Comparison of ENCODE assay signal across 9 cellular contexts in the genomic region with DNA sequence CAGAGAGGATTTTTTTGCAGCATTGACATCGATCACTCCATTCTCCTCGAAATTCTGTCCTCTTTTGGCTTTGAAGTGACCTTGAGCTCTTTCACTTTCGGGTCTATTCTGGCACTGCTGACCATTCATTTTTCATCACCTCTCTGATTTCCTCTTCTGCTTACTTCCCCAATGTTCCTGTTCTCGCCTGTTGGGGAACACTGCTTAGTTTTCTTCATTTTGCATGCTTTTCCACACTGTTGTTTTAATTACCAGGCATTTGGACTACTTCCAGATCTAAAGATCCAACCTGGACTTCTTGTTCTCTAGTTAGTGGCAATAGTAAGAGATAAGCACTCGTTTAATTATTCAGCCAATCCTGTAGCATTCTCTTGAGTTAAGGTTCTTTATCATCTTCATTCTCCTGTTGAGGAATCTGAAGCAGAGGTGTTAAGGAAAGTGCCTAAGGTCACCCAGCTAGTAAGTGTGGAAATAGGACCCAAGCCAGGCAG. TPM values are rescaled to one million over a fixed set of nuclear protein-coding genes. Genes with fewer than 3 reads are reported as not detected.
DNase-seq lines count a peak whose midpoint lies in the region; ATAC-seq and TF ChIP-seq lines count a peak whose summit lies in the region.
"Had no signal": no experiment of that assay in that cellular context is flagged by ENCODE, and none has a peak within 500 bp of the region (broad histone marks: within the 10 kb centered on the region; RNA-seq: fewer than 3 reads in every experiment).

No MANE protein-coding gene starts in this region.

- H3K27me3 ChIP-seq in duodenal mucosa (ENCODE audit: control insufficient read depth in 1 of 2, insufficient read depth in 2 of 2, low read length in 2 of 2) (no peaks in the 10 kb centered on the region), neutrophil (no peaks in the 10 kb centered on the region)

- H3K36me3 Mint-ChIP-seq in T-helper 2 cell treated with Interferon-gamma antibody and Interleukin-4, amounts not matched to agents 5 μg/mL and 100 μg/mL, for 36 hours (ENCODE audit: low read depth): peaks cover 8% of the 10 kb centered on the region

- H3K27ac Mint-ChIP-seq in T-helper 2 cell treated with Interferon-gamma antibody and Interleukin-4, amounts not matched to agents 5 μg/mL and 100 μg/mL, for 36 hours: no peak overlapping the region
- H3K27ac Mint-ChIP-seq: activated CD8-positive, alpha-beta T cell treated with anti-CD3 and anti-CD28 coated beads, Interleukin-2, amount 10 ng/mL, durations not matched to agents 7 days and 5 days had no signal

- H3K9me3 ChIP-seq in duodenal mucosa (ENCODE audit: control insufficient read depth in 1 of 2, low read length in 2 of 2) (no peaks in the 10 kb centered on the region), neutrophil (no peaks in the 10 kb centered on the region)

- no peak overlapping the region for H3K4me3 Mint-ChIP-seq in T-helper 2 cell treated with Interferon-gamma antibody and Interleukin-4, amounts not matched to agents 5 μg/mL and 100 μg/mL, for 36 hours
- H3K4me3 Mint-ChIP-seq: activated CD8-positive, alpha-beta T cell treated with anti-CD3 and anti-CD28 coated beads, Interleukin-2, amount 10 ng/mL, durations not matched to agents 7 days and 5 days had no signal

- H3K36me3 ChIP-seq in duodenal mucosa (ENCODE audit: control insufficient read depth in 1 of 2, insufficient read depth in 2 of 2, low read length in 2 of 2) (no peaks in the 10 kb centered on the region), neutrophil (no peaks in the 10 kb centered on the region)

- H3K4me3 ChIP-seq in duodenal mucosa (ENCODE audit: low read depth in 1 of 2, low read length in 2 of 2) (peak overlapping the region in 1 of 2 donors; percentile 26), neutrophil (ENCODE audit: low read depth in 1 of 2, low read length in 1 of 2) (no peak overlapping the region)

- H3K27me3 Mint-ChIP-seq in T-helper 2 cell treated with Interferon-gamma antibody and Interleukin-4, amounts not matched to agents 5 μg/mL and 100 μg/mL, for 36 hours (ENCODE audit: low read depth): no peaks in the 10 kb centered on the region

- TF ChIP-seq CTCF in neutrophil (IDR thresholded peaks at IDR 0.05): no peak

- peak; percentile 8 for DNase-seq in ELR (ENCODE audit: low read depth)
- DNase-seq in NOMO-1 (lab: John Stamatoyannopoulos, UW; ENCODE audit: unreplicated experiment in 2 of 2): peak; percentile 44 to 70
- DNase-seq in occipital lobe (lab: John Stamatoyannopoulos, UW): no peak
- DNase-seq in T-helper 2 cell treated with Interferon-gamma antibody and Interleukin-4, amounts not matched to agents 5 μg/mL and 100 μg/mL, for 36 hours (ENCODE audit: low spot score): no peak
- no peak for DNase-seq in T-helper 9 cell
- DNase-seq: activated CD8-positive, alpha-beta T cell treated with anti-CD3 and anti-CD28 coated beads, Interleukin-2, amount 10 ng/mL, durations not matched to agents 7 days and 5 days had no signal

- no peaks in the 10 kb centered on the region for H3K9me3 Mint-ChIP-seq in T-helper 2 cell treated with Interferon-gamma antibody and Interleukin-4, amounts not matched to agents 5 μg/mL and 100 μg/mL, for 36 hours

- no peak overlapping the region for H3K9ac ChIP-seq in duodenal mucosa (ENCODE audit: low read depth in 1 of 2, low read length in 2 of 2)

- H3K27ac ChIP-seq in duodenal mucosa (ENCODE audit: low read depth, low read length): peak overlapping the region; percentile 13
- peak overlapping the region; percentile 61 for H3K27ac ChIP-seq in neutrophil

- no peak for ATAC-seq in HG02981 (IDR thresholded peaks at IDR 0.05; ENCODE audit: unreplicated experiment)
- ATAC-seq: activated CD8-positive, alpha-beta T cell treated with anti-CD3 and anti-CD28 coated beads, Interleukin-2, amount 10 ng/mL, durations not matched to agents 7 days and 5 days had no signal

- peaks cover 8% of the 10 kb centered on the region for H3K4me1 Mint-ChIP-seq in T-helper 2 cell treated with Interferon-gamma antibody and Interleukin-4, amounts not matched to agents 5 μg/mL and 100 μg/mL, for 36 hours (ENCODE audit: low read depth)

- H3K4me1 ChIP-seq in duodenal mucosa (ENCODE audit: control insufficient read depth in 1 of 2, insufficient read depth in 2 of 2, low read length in 2 of 2): peaks cover 24 to 25% of the 10 kb centered on the region in 2 donors
- peaks cover 5 to 10% of the 10 kb centered on the region in 2 experiments for H3K4me1 ChIP-seq in neutrophil (ENCODE audit: control insufficient read depth in 1 of 2, insufficient read depth in 1 of 2, low read depth in 1 of 2, low read length in 1 of 2)

RNA-seq across cellular contexts. Expression of gene MAN2A1, which starts 53.4 kb away (rescaled TPM):
- 69.7 TPM for total RNA-seq in occipital lobe

Comparison
In these comparisons a context has a peak if more than half of its experiments do, and no peak if none do; other contexts are left out.
1. DNase-seq: peak in ELR (single experiment) and NOMO-1 (2 of 2); none in occipital lobe (single experiment), T-helper 2 cell treated with Interferon-gamma antibody and Interleukin-4, amounts not matched to agents 5 μg/mL and 100 μg/mL, for 36 hours (single experiment) and T-helper 9 cell (single experiment).